Comparison of ENCODE assay signal across 1 cellular context in genomic region chr11:119590651-119591308, GRCh38.
TF ChIP-seq lines count a peak whose summit lies in the region.

No MANE protein-coding gene starts in this region.

TF ChIP-seq in K562, 482 proteins besides CTCF, POLR2A, EP300 and RAD21 (continued from another document):
- no peak for TF ChIP-seq CREB5 (CRISPR knock-in tag; IDR thresholded peaks at IDR 0.05)
- no peak for TF ChIP-seq HES1 (IDR thresholded peaks at IDR 0.05; ENCODE audit: low read depth)
- no peak for TF ChIP-seq SRSF3 (IDR thresholded peaks at IDR 0.05; ENCODE audit: insufficient read depth, low read length)
- no peak for TF ChIP-seq PBX2 (CRISPR knock-in tag; IDR thresholded peaks at IDR 0.05; ENCODE audit: low read depth)
- 0 out of 2 replicates have a peak, but pooled peaks have one; percentile 14 for TF ChIP-seq PBX2 (tag; conservative IDR thresholded peaks at IDR 0.05; ENCODE audit: low read depth)
- TF ChIP-seq PURB (CRISPR knock-in tag; IDR thresholded peaks at IDR 0.05; ENCODE audit: low read depth) = no peak
- TF ChIP-seq ELF1 (tag; IDR thresholded peaks at IDR 0.05) = peak; percentile 64; the same call in 1 of the 2 replicates
- no peak for TF ChIP-seq TFE3 (CRISPR knock-in tag; IDR thresholded peaks at IDR 0.05)
- TF ChIP-seq ZNF324 (CRISPR knock-in tag; IDR thresholded peaks at IDR 0.05) = no peak
- no peak for TF ChIP-seq ZNF165 (CRISPR knock-in tag; IDR thresholded peaks at IDR 0.05; ENCODE audit: borderline replicate concordance)
- TF ChIP-seq RB1 (IDR thresholded peaks at IDR 0.05; ENCODE audit: low read depth) = no peak
- no peak for TF ChIP-seq MBD2 (IDR thresholded peaks at IDR 0.05; ENCODE audit: borderline replicate concordance, low read depth)
- no peak for TF ChIP-seq NBN (IDR thresholded peaks at IDR 0.05; ENCODE audit: low read depth)
- peak; percentile 46 for TF ChIP-seq TBP (optimal IDR thresholded peaks at IDR 0.05; ENCODE audit: low read depth, low read length)
- TF ChIP-seq NFE2 (IDR thresholded peaks at IDR 0.05; ENCODE audit: low read depth) = no peak
- TF ChIP-seq FOSL1 (tag; conservative IDR thresholded peaks at IDR 0.05) = peak; percentile 80
- TF ChIP-seq CGGBP1 (CRISPR knock-in tag; IDR thresholded peaks at IDR 0.05) = no peak
- no peak for TF ChIP-seq ZNF253 (CRISPR knock-in tag; conservative IDR thresholded peaks at IDR 0.05)
- TF ChIP-seq RBFOX2 (IDR thresholded peaks at IDR 0.05; ENCODE audit: low read depth, low read length) = no peak
- TF ChIP-seq PTRF (tag; IDR thresholded peaks at IDR 0.05) = no peak
- TF ChIP-seq E2F4 (CRISPR knock-in tag; IDR thresholded peaks at IDR 0.05; ENCODE audit: low read depth) = no peak
- no peak for TF ChIP-seq DIDO1 (tag; IDR thresholded peaks at IDR 0.05; ENCODE audit: low read depth)
- no peak for TF ChIP-seq CEBPB (tag; IDR thresholded peaks at IDR 0.05)
- no peak for TF ChIP-seq ZHX1 (conservative IDR thresholded peaks at IDR 0.05; ENCODE audit: low read length)
- TF ChIP-seq KDM5B (IDR thresholded peaks at IDR 0.05; ENCODE audit: insufficient replicate concordance, low read depth, low read length) = no peak
- TF ChIP-seq ATF3 (IDR thresholded peaks at IDR 0.05) = peak; percentile 60; the same call in 1 of the 2 replicates
- no peak for TF ChIP-seq ATF3 (CRISPR knock-in tag; conservative IDR thresholded peaks at IDR 0.05)
- no peak for TF ChIP-seq CBX5 (IDR thresholded peaks at IDR 0.05; ENCODE audit: borderline replicate concordance, low read depth)
- TF ChIP-seq DACH1 (IDR thresholded peaks at IDR 0.05; ENCODE audit: partially characterized antibody) = no peak
- no peak for TF ChIP-seq TRIM24 (IDR thresholded peaks at IDR 0.05)
- TF ChIP-seq POLR2AphosphoS2 (IDR thresholded peaks at IDR 0.05; ENCODE audit: low read length) = no peak
- TF ChIP-seq KAT7 (CRISPR knock-in tag; IDR thresholded peaks at IDR 0.05; ENCODE audit: borderline replicate concordance) = no peak
- TF ChIP-seq ZNF134 (CRISPR knock-in tag; conservative IDR thresholded peaks at IDR 0.05) = no peak
- TF ChIP-seq HMG20A (CRISPR knock-in tag; conservative IDR thresholded peaks at IDR 0.05) = no peak
- TF ChIP-seq PRMT5 (CRISPR knock-in tag; IDR thresholded peaks at IDR 0.05) = no peak
- no peak for TF ChIP-seq FOXJ2 (tag; IDR thresholded peaks at IDR 0.05)
- TF ChIP-seq ZBTB1 (CRISPR knock-in tag; IDR thresholded peaks at IDR 0.05; ENCODE audit: borderline replicate concordance, low read depth) = no peak
- TF ChIP-seq PKNOX1 (IDR thresholded peaks at IDR 0.05) = peak; percentile 68
- no peak for TF ChIP-seq MYNN (IDR thresholded peaks at IDR 0.05)
- no peak for TF ChIP-seq MYNN (CRISPR knock-in tag; IDR thresholded peaks at IDR 0.05)
- no peak for TF ChIP-seq ARID1B (IDR thresholded peaks at IDR 0.05)
- TF ChIP-seq BDP1 (IDR thresholded peaks at IDR 0.05; ENCODE audit: insufficient read depth, insufficient read length) = no peak
- TF ChIP-seq ZNF174 (CRISPR knock-in tag; IDR thresholded peaks at IDR 0.05) = no peak
- no peak for TF ChIP-seq ZNF79 (CRISPR knock-in tag; IDR thresholded peaks at IDR 0.05; ENCODE audit: low read depth)
- peak; percentile 57; the same call in 1 of the 2 replicates for TF ChIP-seq GTF2E2 (tag; IDR thresholded peaks at IDR 0.05)
- TF ChIP-seq FUS (optimal IDR thresholded peaks at IDR 0.05; ENCODE audit: low read depth, low read length) = no peak
- 0 out of 2 replicates have a peak, but pooled peaks have one; percentile 12 for TF ChIP-seq L3MBTL2 (IDR thresholded peaks at IDR 0.05)
- no peak for TF ChIP-seq ZBTB2 (IDR thresholded peaks at IDR 0.05)
- no peak for TF ChIP-seq ZNF24 (IDR thresholded peaks at IDR 0.05)
